Comparison of ENCODE assay signal across 16 cellular contexts in the genomic region with DNA sequence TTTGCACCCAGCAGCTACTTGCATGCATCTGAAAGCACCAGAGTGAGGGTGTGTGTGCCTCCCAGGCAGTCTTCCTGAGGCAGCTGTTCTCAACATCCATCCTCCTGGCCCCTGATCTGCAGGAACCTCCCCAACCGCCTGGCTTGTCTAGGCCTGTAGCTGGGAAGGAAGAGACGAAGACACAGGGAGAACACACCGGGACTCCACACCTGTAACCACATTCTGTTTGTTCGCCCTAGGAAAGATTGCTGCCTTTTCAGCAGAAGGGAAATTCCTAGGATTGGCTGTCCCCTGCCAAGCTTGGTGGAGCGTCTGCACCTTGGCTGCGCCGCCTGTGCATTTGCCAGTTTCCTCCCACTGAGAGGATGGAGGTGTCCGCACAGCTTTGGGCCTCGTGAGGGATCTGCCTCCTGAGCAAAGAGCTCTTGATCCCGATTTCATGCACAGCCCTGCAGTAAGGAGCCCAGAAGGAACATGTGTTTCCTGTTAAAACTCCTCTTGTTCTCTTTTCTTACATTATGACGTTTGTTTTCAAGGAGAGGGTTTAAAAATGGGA.
DNase-seq lines count a peak whose midpoint lies in the region; ATAC-seq and TF ChIP-seq lines count a peak whose summit lies in the region.
"Had no signal": no experiment of that assay in that cellular context is flagged by ENCODE, and none has a peak within 500 bp of the region (broad histone marks: within the 10 kb centered on the region; RNA-seq: fewer than 3 reads in every experiment).

No MANE protein-coding gene starts in this region.

- H3K9me3 ChIP-seq in PC-3 (ENCODE audit: low read length) (no peaks in the 10 kb centered on the region), Caco-2 (no peaks in the 10 kb centered on the region)
- H3K9me3 ChIP-seq: ascending aorta had no signal

- H3K4me3 ChIP-seq in skin epidermis (no peak overlapping the region), PC-3 (ENCODE audit: low read length) (no peak overlapping the region), Caco-2 (ENCODE audit: low read depth, low read length) (no peak overlapping the region)
- H3K4me3 ChIP-seq: ascending aorta had no signal

- peak overlapping the region in 12 of 21 experiments; percentile 15 to 73 (median 38) for H3K27ac ChIP-seq in skin epidermis
- no peak overlapping the region for H3K27ac ChIP-seq in PC-3 (ENCODE audit: low read length)
- H3K27ac ChIP-seq: ascending aorta, C4-2B had no signal

- no peaks in the 10 kb centered on the region for H3K9me3 Mint-ChIP-seq in WTC11
- H3K9me3 Mint-ChIP-seq in Caco-2 (ENCODE audit: unreplicated experiment): no peaks in the 10 kb centered on the region
- no peaks in the 10 kb centered on the region for H3K9me3 Mint-ChIP-seq in stimulated activated naive B cell treated with anti-CD40 and anti-IgM and Interleukin-4, amounts not matched to agents 10 μg/mL and 1 μg/mL and 100 μg/mL, for 72 hours
- H3K9me3 Mint-ChIP-seq: activated T-helper 2 cell treated with anti-CD3 and anti-CD28 coated beads, Interferon-gamma antibody, Interleukin-2, Interleukin-4, amounts not matched to agents 10 μg/mL and 5 μg/mL and 100 μg/mL, durations not matched to agents 14 hours and 24 hours and 36 hours had no signal

- POLR2A ChIA-PET in WTC11 (lab: Charles Lee) (no interaction called here), PC-3 (lab: Charles Lee; ENCODE audit: unreplicated experiment) (no interaction called here), Caco-2 (lab: Charles Lee) (no interaction called here)

- H4K20me1 ChIP-seq in PC-3 (ENCODE audit: low read length): no peaks in the 10 kb centered on the region

- H3K9me2 ChIP-seq in PC-3 (replicated peaks; ENCODE audit: low read length): no peaks in the 10 kb centered on the region

- 0 out of 2 replicates have a peak, but pooled peaks cover 4% of the 10 kb centered on the region for H3K4me1 Mint-ChIP-seq in WTC11
- H3K4me1 Mint-ChIP-seq in Caco-2 (ENCODE audit: low read depth, unreplicated experiment): peaks cover 20% of the 10 kb centered on the region
- H3K4me1 Mint-ChIP-seq in stimulated activated naive B cell treated with anti-CD40 and anti-IgM and Interleukin-4, amounts not matched to agents 10 μg/mL and 1 μg/mL and 100 μg/mL, for 72 hours: no peaks in the 10 kb centered on the region

- H3K4me3 Mint-ChIP-seq in WTC11 (no peak overlapping the region), Caco-2 (ENCODE audit: unreplicated experiment) (no peak overlapping the region)
- H3K4me3 Mint-ChIP-seq in stimulated activated naive B cell treated with anti-CD40 and anti-IgM and Interleukin-4, amounts not matched to agents 10 μg/mL and 1 μg/mL and 100 μg/mL, for 72 hours: no peak overlapping the region

- TF ChIP-seq CTCF in WTC11 (IDR thresholded peaks at IDR 0.05) (no peak), PC-3 (conservative IDR thresholded peaks at IDR 0.05; ENCODE audit: low read depth, low read length) (no peak), Caco-2 (IDR thresholded peaks at IDR 0.05; ENCODE audit: insufficient read depth in 1 of 2, low read depth in 1 of 2, low read length in 1 of 2, severe bottlenecking in 1 of 2, unreplicated experiment in 1 of 2) (no peak)

- DNase-seq in KBM-7: peak; percentile 70
- DNase-seq in WTC11 (ENCODE audit: low spot score): no peak
- peak; percentile 70 for DNase-seq in fibroblast of peridontal ligament (ENCODE audit: extremely low read depth)
- DNase-seq in PC-3: no peak
- DNase-seq in Caco-2: no peak
- DNase-seq in stimulated activated naive B cell treated with anti-CD40 and anti-IgM and Interleukin-4, amounts not matched to agents 10 μg/mL and 1 μg/mL and 100 μg/mL, for 72 hours: no peak
- no peak for DNase-seq in NCI-H510A treated with DMSO at 0.1 percent for 48 hours (lab: John Stamatoyannopoulos, UW)
- DNase-seq: activated CD4-positive, alpha-beta T cell treated with anti-CD3 and anti-CD28 coated beads, Interleukin-2, amount 50 U/mL, for 4 hours; NCI-H526 treated with DMSO at 0.1 percent for 48 hours; retina; RPMI8226; stimulated activated CD4-positive, alpha-beta T cell treated with anti-CD3 and anti-CD28 coated beads, Interleukin-2, amount 100 ng/mL, for 48 hours had no signal

- H3K4me1 ChIP-seq in PC-3 (ENCODE audit: insufficient read depth, low read length): no peaks in the 10 kb centered on the region
- H3K4me1 ChIP-seq in Caco-2: peaks cover 29% of the 10 kb centered on the region
- H3K4me1 ChIP-seq: ascending aorta had no signal

- H3K36me3 ChIP-seq in PC-3 (ENCODE audit: low read depth, low read length) (no peaks in the 10 kb centered on the region), Caco-2 (ENCODE audit: control insufficient read depth, insufficient read depth, low read length) (no peaks in the 10 kb centered on the region)

- H3K9ac ChIP-seq in PC-3 (ENCODE audit: low read length): no peak overlapping the region

- no peak overlapping the region for H3K4me2 ChIP-seq in PC-3 (ENCODE audit: low read length)

- no peaks in the 10 kb centered on the region for H3F3A ChIP-seq in PC-3 (ENCODE audit: low read length, unreplicated experiment)

- H3K36me3 Mint-ChIP-seq in WTC11: no peaks in the 10 kb centered on the region
- peaks cover 9% of the 10 kb centered on the region for H3K36me3 Mint-ChIP-seq in Caco-2 (ENCODE audit: insufficient read depth, unreplicated experiment)
- H3K36me3 Mint-ChIP-seq in stimulated activated naive B cell treated with anti-CD40 and anti-IgM and Interleukin-4, amounts not matched to agents 10 μg/mL and 1 μg/mL and 100 μg/mL, for 72 hours: peaks cover 10 to 21% of the 10 kb centered on the region in 2 donors

- CTCF ChIA-PET in WTC11 (lab: Charles Lee) (interaction anchor here (1.0 kb wide), 1 partner anchor 54 kb away, joined by 3 read pairs; no protein-coding TSS in a partner anchor), PC-3 (lab: Charles Lee) (no interaction called here), Caco-2 (lab: Charles Lee) (no interaction called here)

- in situ Hi-C loops in KBM-7 (cut with MboI; ENCODE audit: low pct_unique_long_range_greater_than_20kb, low sequenced_read_pairs): no loop called here

- H2AFZ ChIP-seq in PC-3 (ENCODE audit: low read length): no peak overlapping the region

- intact Hi-C loops in PC-3 (cut with micrococcal nuclease) (no loop called here), Caco-2 (cut with micrococcal nuclease; ENCODE audit: unreplicated experiment) (loop anchor here (10.0 kb wide), 1 partner anchor 155 kb away; the partner anchor contains the start of gene TPST1)

- no peaks in the 10 kb centered on the region for H3K79me2 ChIP-seq in PC-3 (ENCODE audit: low read length)

- H3K27ac Mint-ChIP-seq in WTC11 (peak overlapping the region; percentile 70; the same call in 1 of the 2 replicates), Caco-2 (ENCODE audit: unreplicated experiment) (no peak overlapping the region)
- no peak overlapping the region for H3K27ac Mint-ChIP-seq in stimulated activated naive B cell treated with anti-CD40 and anti-IgM and Interleukin-4, amounts not matched to agents 10 μg/mL and 1 μg/mL and 100 μg/mL, for 72 hours
- H3K27ac Mint-ChIP-seq: activated T-helper 2 cell treated with anti-CD3 and anti-CD28 coated beads, Interferon-gamma antibody, Interleukin-2, Interleukin-4, amounts not matched to agents 10 μg/mL and 5 μg/mL and 100 μg/mL, durations not matched to agents 14 hours and 24 hours and 36 hours had no signal

- no peaks in the 10 kb centered on the region for H3K27me3 ChIP-seq in PC-3 (ENCODE audit: low read length)
- H3K27me3 ChIP-seq in Caco-2 (replicated peaks; ENCODE audit: control insufficient read depth, insufficient read depth, low read length): no peaks in the 10 kb centered on the region
- H3K27me3 ChIP-seq: ascending aorta had no signal

- H3K27me3 Mint-ChIP-seq in WTC11 (ENCODE audit: low read depth) (no peaks in the 10 kb centered on the region), Caco-2 (ENCODE audit: insufficient read depth, unreplicated experiment) (no peaks in the 10 kb centered on the region)
- H3K27me3 Mint-ChIP-seq in stimulated activated naive B cell treated with anti-CD40 and anti-IgM and Interleukin-4, amounts not matched to agents 10 μg/mL and 1 μg/mL and 100 μg/mL, for 72 hours: no peaks in the 10 kb centered on the region

- ATAC-seq in WTC11 (no peak), PC-3 (no peak)
- no peak for ATAC-seq in stimulated activated naive B cell treated with anti-CD40 and anti-IgM and Interleukin-4, amounts not matched to agents 10 μg/mL and 1 μg/mL and 100 μg/mL, for 72 hours (replicated peaks)

- BruUV-seq in PC-3 (replicated peaks; lab: Mats Ljungman, UMichigan) (no TSS peak), Caco-2 (replicated peaks; lab: Mats Ljungman, UMichigan) (no TSS peak)

TF ChIP-seq in WTC11, 78 proteins besides CTCF, POLR2A, EP300 and RAD21 (continues in another document):
- TF ChIP-seq MLX (CRISPR knock-in tag; IDR thresholded peaks at IDR 0.05): no peak
- TF ChIP-seq, protein P1, sequence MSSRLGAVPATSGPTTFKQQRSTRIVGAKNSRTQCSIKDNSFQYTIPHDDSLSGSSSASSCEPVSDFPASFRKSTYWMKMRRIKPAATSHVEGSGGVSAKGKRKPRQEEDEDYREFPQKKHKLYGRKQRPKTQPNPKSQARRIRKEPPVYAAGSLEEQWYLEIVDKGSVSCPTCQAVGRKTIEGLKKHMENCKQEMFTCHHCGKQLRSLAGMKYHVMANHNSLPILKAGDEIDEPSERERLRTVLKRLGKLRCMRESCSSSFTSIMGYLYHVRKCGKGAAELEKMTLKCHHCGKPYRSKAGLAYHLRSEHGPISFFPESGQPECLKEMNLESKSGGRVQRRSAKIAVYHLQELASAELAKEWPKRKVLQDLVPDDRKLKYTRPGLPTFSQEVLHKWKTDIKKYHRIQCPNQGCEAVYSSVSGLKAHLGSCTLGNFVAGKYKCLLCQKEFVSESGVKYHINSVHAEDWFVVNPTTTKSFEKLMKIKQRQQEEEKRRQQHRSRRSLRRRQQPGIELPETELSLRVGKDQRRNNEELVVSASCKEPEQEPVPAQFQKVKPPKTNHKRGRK (CRISPR knock-in tag; IDR thresholded peaks at IDR 0.05; ENCODE audit: borderline replicate concordance): no peak
- TF ChIP-seq NR1H2 (CRISPR knock-in tag; IDR thresholded peaks at IDR 0.05): no peak
- no peak for TF ChIP-seq TCF7 (CRISPR knock-in tag; IDR thresholded peaks at IDR 0.05; ENCODE audit: low read depth)

Comparison
In these comparisons a context has a peak if more than half of its experiments do, and no peak if none do; other contexts are left out.
1. DNase-seq: peak in KBM-7 (single experiment) and fibroblast of peridontal ligament (single experiment); none in WTC11 (single experiment), PC-3 (single experiment), Caco-2 (0 of 2), stimulated activated naive B cell treated with anti-CD40 and anti-IgM and Interleukin-4, amounts not matched to agents 10 μg/mL and 1 μg/mL and 100 μg/mL, for 72 hours (single experiment) and NCI-H510A treated with DMSO at 0.1 percent for 48 hours (single experiment).